1 cellular context compared by ENCODE assay signal in the genomic region with DNA sequence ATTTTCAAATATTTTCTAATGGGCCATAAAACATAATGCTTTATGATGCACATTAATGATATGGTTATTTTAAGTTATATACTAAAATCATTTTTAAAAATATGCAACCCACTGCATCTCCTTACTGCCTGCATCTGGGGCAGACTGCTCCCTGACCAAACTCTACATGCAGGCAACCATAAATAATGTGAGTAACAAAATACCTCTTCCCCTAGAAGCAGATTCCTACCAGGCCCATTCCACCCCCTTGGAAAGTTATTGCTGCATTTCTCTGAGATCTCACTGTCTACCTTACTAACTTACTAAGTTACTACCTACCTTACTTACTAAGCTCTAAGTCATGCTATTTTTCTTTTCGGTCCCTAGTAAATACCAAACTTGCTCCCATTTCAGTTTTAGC.
TF ChIP-seq lines count a peak whose summit lies in the region.

No MANE protein-coding gene starts in this region.

TF ChIP-seq in IMR-90, 13 proteins besides CTCF, POLR2A, EP300 and RAD21 (continued from another document):
- no peak for TF ChIP-seq MAZ (IDR thresholded peaks at IDR 0.05; ENCODE audit: borderline replicate concordance, low read depth, low read length)
TF ChIP-seq in IMR-90: peak in this region for 0.
